17 cellular contexts compared by ENCODE assay signal in the genomic region with DNA sequence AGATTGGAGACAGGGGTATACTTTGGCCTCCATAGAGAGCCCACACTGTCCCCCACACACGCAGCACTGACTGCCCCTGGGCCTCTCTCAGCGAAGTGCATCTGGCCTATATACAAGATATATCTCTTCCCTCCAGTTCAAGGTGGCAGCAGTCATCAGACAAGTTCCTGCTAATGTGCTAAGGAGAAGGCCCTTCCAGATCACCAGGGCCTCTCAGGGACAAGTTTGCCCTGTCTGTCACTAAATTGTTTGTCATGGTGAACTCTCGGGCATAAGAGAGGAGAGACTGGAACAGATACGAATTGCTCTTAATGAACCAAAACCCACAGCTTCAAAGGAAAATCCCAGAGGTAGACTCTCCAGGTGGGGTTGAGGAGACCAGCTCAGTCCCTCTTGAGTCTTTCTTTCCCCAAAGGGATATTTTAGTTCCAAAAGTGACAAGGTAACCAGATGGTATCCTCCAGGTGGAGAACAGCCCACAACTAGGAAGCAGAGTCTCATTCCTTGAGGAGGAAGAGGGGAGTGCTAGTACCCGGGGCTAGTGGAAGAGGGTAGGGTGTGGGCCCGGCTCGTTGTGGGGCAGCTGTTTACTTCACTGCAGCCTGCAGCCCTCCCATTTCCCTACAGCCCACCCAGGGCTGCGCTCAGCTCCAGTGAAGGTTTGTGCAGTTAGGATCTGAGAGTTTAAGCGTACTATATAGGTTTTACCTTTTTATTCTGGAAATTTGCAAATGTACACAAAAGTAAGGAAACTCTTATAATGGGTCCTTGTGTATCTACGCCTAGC. TPM values are rescaled to one million over a fixed set of nuclear protein-coding genes. Genes with fewer than 3 reads are reported as not detected.
DNase-seq lines count a peak whose midpoint lies in the region; ATAC-seq and TF ChIP-seq lines count a peak whose summit lies in the region.
"Had no signal": no experiment of that assay in that cellular context is flagged by ENCODE, and none has a peak within 500 bp of the region (broad histone marks: within the 10 kb centered on the region; RNA-seq: fewer than 3 reads in every experiment).

No MANE protein-coding gene starts in this region.

- H3K9me3 ChIP-seq in CD4-positive, alpha-beta T cell (ENCODE audit: control insufficient read depth, low read length): no peaks in the 10 kb centered on the region
- no peaks in the 10 kb centered on the region for H3K9me3 ChIP-seq in duodenal mucosa (ENCODE audit: control insufficient read depth in 1 of 2, low read length in 2 of 2)
- H3K9me3 ChIP-seq: neutrophil had no signal

- H3K4me1 ChIP-seq in duodenal mucosa (ENCODE audit: control insufficient read depth in 1 of 2, insufficient read depth in 2 of 2, low read length in 2 of 2): peaks cover 31 to 32% of the 10 kb centered on the region in 2 donors

- H3K9ac ChIP-seq in duodenal mucosa (ENCODE audit: low read depth in 1 of 2, low read length in 2 of 2): peak overlapping the region; percentile 33 to 34

- ATAC-seq in CD4-positive, alpha-beta T cell (ENCODE audit: poor library complexity): no peak
- no peak for ATAC-seq in HG03354 (IDR thresholded peaks at IDR 0.05; ENCODE audit: poor library complexity, severe bottlenecking, unreplicated experiment)
- ATAC-seq in HG03159 (IDR thresholded peaks at IDR 0.05; ENCODE audit: unreplicated experiment): no peak

- TF ChIP-seq CTCF in CD4-positive, alpha-beta T cell (IDR thresholded peaks at IDR 0.05): no peak
- TF ChIP-seq CTCF in GM20000 (IDR thresholded peaks at IDR 0.05; ENCODE audit: extremely low read depth, missing control alignments) (no peak), nephron (IDR thresholded peaks at IDR 0.05; ENCODE audit: unreplicated experiment in 3 of 3) (no peak), foreskin fibroblast (IDR thresholded peaks at IDR 0.05; ENCODE audit: low read depth, low read length) (no peak)

- POLR2A ChIA-PET in CD4-positive, alpha-beta T cell (lab: Charles Lee): interaction anchor here (0.5 to 3.0 kb wide), 2 partner anchors 31 to 116 kb away, joined by 3 to 23 read pairs; no protein-coding TSS in a partner anchor

- peaks cover 18% of the 10 kb centered on the region for H3K36me3 Mint-ChIP-seq in CD4-positive, alpha-beta T cell (ENCODE audit: low read depth)
- H3K36me3 Mint-ChIP-seq in nephron (ENCODE audit: low read depth): no peaks in the 10 kb centered on the region

- intact Hi-C loops in CD4-positive, alpha-beta T cell (cut with DNase I, micrococcal nuclease): loop anchor here in 1 of 2 experiments (1.0 to 5.0 kb wide), 2 partner anchors 30 to 1965 kb away; a partner anchor contains a TSS

- no peaks in the 10 kb centered on the region for H3K27me3 Mint-ChIP-seq in CD4-positive, alpha-beta T cell
- no peaks in the 10 kb centered on the region for H3K27me3 Mint-ChIP-seq in nephron (ENCODE audit: low read depth)

- H3K27ac ChIP-seq in CD4-positive, alpha-beta T cell (ENCODE audit: low read depth, low read length): no peak overlapping the region
- H3K27ac ChIP-seq in duodenal mucosa (ENCODE audit: low read depth, low read length): peak overlapping the region; percentile 6
- H3K27ac ChIP-seq: neutrophil had no signal

- peak overlapping the region; percentile 81 for H3K4me3 Mint-ChIP-seq in CD4-positive, alpha-beta T cell
- H3K4me3 Mint-ChIP-seq in nephron: peak overlapping the region; percentile 64 to 75 (median 73)

- DNase-seq in CD4-positive, alpha-beta T cell: no peak
- DNase-seq in GM20000 (ENCODE audit: low spot score): peak; percentile 5
- DNase-seq in foreskin fibroblast: no peak
- DNase-seq: activated CD4-positive, alpha-beta T cell treated with anti-CD3 and anti-CD28 coated beads for 1 hour; activated gamma-delta T cell treated with Interleukin-2 at 50 U/mL for 16 hours; DMS79 treated with DMSO at 0.1 percent for 48 hours; effector CD8-positive, alpha-beta T cell; MV-4-11; NCI-H2081 treated with DMSO at 0.1 percent for 48 hours; NCI-H748 treated with DMSO at 0.1 percent for 48 hours; RPMI8226; stimulated activated naive CD4-positive, alpha-beta T cell treated with Interleukin-2 at 50 U/mL for 16 hours had no signal

- H3K9me3 Mint-ChIP-seq in CD4-positive, alpha-beta T cell: no peaks in the 10 kb centered on the region
- no peaks in the 10 kb centered on the region for H3K9me3 Mint-ChIP-seq in nephron

- H3K27ac Mint-ChIP-seq in CD4-positive, alpha-beta T cell: peak overlapping the region; percentile 52
- no peak overlapping the region for H3K27ac Mint-ChIP-seq in nephron

- H3K27me3 ChIP-seq in CD4-positive, alpha-beta T cell (ENCODE audit: control insufficient read depth, insufficient read depth, low read length): no peaks in the 10 kb centered on the region
- no peaks in the 10 kb centered on the region for H3K27me3 ChIP-seq in duodenal mucosa (ENCODE audit: control insufficient read depth in 1 of 2, insufficient read depth in 2 of 2, low read length in 2 of 2)

- H3K4me3 ChIP-seq in duodenal mucosa (ENCODE audit: low read depth in 1 of 2, low read length in 2 of 2) (no peak overlapping the region), foreskin fibroblast (ENCODE audit: low read depth in 1 of 2, low read length in 2 of 2) (no peak overlapping the region)

- peaks cover 32% of the 10 kb centered on the region for H3K4me1 Mint-ChIP-seq in CD4-positive, alpha-beta T cell (ENCODE audit: low read depth)
- H3K4me1 Mint-ChIP-seq in nephron: peaks cover 19% of the 10 kb centered on the region

- CTCF ChIA-PET in CD4-positive, alpha-beta T cell (lab: Charles Lee): interaction anchor here (1.4 kb wide), 1 partner anchor 31 kb away, joined by 5 read pairs; no protein-coding TSS in a partner anchor

- H3K36me3 ChIP-seq in duodenal mucosa (ENCODE audit: control insufficient read depth in 1 of 2, insufficient read depth in 2 of 2, low read length in 2 of 2): peaks cover 0 to 16% of the 10 kb centered on the region in 2 donors
- H3K36me3 ChIP-seq: neutrophil had no signal

RNA-seq across cellular contexts. Expression of a gene that starts 2.2 kb away (rescaled TPM):
- 1 to 10 TPM; 4.4 to 4.9 TPM for total RNA-seq in CD4-positive, alpha-beta T cell

RNA-seq across cellular contexts. Expression of a gene that starts 44.6 kb away (rescaled TPM):
- total RNA-seq in CD4-positive, alpha-beta T cell: 100 to 1,000 TPM; 248 TPM
